Comparison of ENCODE assay signal across 8 cellular contexts in the genomic region with DNA sequence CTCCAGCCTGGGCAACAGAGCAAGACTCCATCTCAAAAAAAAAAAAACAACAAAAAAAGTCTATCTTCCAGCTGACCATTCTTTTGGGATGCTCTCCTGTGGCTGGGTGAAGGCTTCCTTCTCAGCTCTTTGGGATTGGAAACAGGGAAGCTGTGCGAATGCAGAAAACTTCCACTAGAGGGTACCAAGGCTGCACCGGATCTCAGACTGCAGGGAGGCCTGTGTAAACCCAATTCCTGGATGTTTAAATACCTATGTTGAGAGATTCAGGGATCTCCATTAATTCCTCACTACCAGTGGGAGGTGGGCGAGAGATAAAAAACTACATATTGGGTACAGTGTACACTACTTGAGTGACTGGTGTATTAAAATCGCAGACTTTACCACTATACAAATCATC. TPM values are rescaled to one million over a fixed set of nuclear protein-coding genes. Genes with fewer than 3 reads are reported as not detected.
DNase-seq lines count a peak whose midpoint lies in the region; ATAC-seq, FAIRE-seq and TF ChIP-seq lines count a peak whose summit lies in the region.
"Not testable (repeated sequence)": the region's sequence is repeated elsewhere in the genome, so short reads cannot be mapped to it uniquely, and the experiment has no call there.

No MANE protein-coding gene starts in this region.

- FAIRE-seq in H54 (lab: Jason Lieb, UNC) = peak; percentile 55

- POLR2A ChIA-PET in MCF 10A (lab: Yijun Ruan, JAX) = not testable (repeated sequence)

- TF ChIP-seq EP300 in suprapubic skin (IDR thresholded peaks at IDR 0.05) = not testable (repeated sequence)

- not testable (repeated sequence) for H3K36me3 Mint-ChIP-seq in MCF 10A (ENCODE audit: insufficient read depth, unreplicated experiment)

- DNase-seq in Caki2 (ENCODE audit: low read depth) (peak; percentile 37), H54 (ENCODE audit: insufficient read length, low spot score) (peak; percentile 13), NCI-H2081 (lab: John Stamatoyannopoulos, UW) (peak; percentile 9 to 11), MCF 10A (ENCODE audit: unreplicated experiment) (peak; percentile 43), globus pallidus (ENCODE audit: low spot score) (peak; percentile 0), medulla oblongata (ENCODE audit: extremely low spot score) (peak; percentile 3)
- DNase-seq in suprapubic skin (ENCODE audit: low spot score in 2 of 2) = not testable (repeated sequence)

- H3K36me3 ChIP-seq in suprapubic skin = not testable (repeated sequence)

- H3K4me1 Mint-ChIP-seq in MCF 10A (ENCODE audit: insufficient read depth, unreplicated experiment) = not testable (repeated sequence)

- H3K27me3 ChIP-seq in suprapubic skin = not testable (repeated sequence)

- not testable (repeated sequence) for H3K9me3 Mint-ChIP-seq in MCF 10A (ENCODE audit: unreplicated experiment)

- peak; percentile 57 for TF ChIP-seq CTCF in MCF 10A (IDR thresholded peaks at IDR 0.05; ENCODE audit: unreplicated experiment)
- peak; percentile 22 to 49 for TF ChIP-seq CTCF in suprapubic skin (IDR thresholded peaks at IDR 0.05)

- H3K9me3 ChIP-seq in suprapubic skin = not testable (repeated sequence)

- peak; percentile 73 for ATAC-seq in SK-N-SH treated with all-trans-retinoic acid at 6 μM for 48 hours

- not testable (repeated sequence) for H3K27ac Mint-ChIP-seq in MCF 10A (ENCODE audit: low read depth, unreplicated experiment)

- not testable (repeated sequence) for H3K4me3 Mint-ChIP-seq in MCF 10A (ENCODE audit: unreplicated experiment)

- in situ Hi-C loops in Caki2 (cut with HindIII; ENCODE audit: low pct_unique_long_range_greater_than_20kb, low sequenced_read_pairs) = not testable (repeated sequence)

- H3K27ac ChIP-seq in suprapubic skin = not testable (repeated sequence)

- not testable (repeated sequence) for H3K4me3 ChIP-seq in suprapubic skin

- not testable (repeated sequence) for BruUV-seq in MCF 10A (replicated peaks; lab: Mats Ljungman, UMichigan)

- intact Hi-C loops in MCF 10A (cut with micrococcal nuclease) = not testable (repeated sequence)

- WGBS in suprapubic skin = 62% methylated on average over 4 of the region's 4 CpGs

- not testable (repeated sequence) for H3K27me3 Mint-ChIP-seq in MCF 10A (ENCODE audit: insufficient read depth, unreplicated experiment)

- CTCF ChIA-PET in MCF 10A (lab: Yijun Ruan, JAX) = interaction anchor here (0.7 to 2.4 kb wide), 3 partner anchors 115 to 154 kb away, joined by 3 to 16 read pairs (median 5); no protein-coding TSS in a partner anchor

- H3K4me1 ChIP-seq in suprapubic skin = peaks cover 10% of the 10 kb centered on the region

- TF ChIP-seq POLR2A in H54 (IDR thresholded peaks at IDR 0.05; ENCODE audit: low read depth, low read length); suprapubic skin (IDR thresholded peaks at IDR 0.05): not testable (repeated sequence)

RNA-seq across cellular contexts. Expression of gene NPEPPS, which starts 30.3 kb away (rescaled TPM):
- total RNA-seq in Caki2 (2014; rRNA removed; shearing (Covaris generic); ENCODE audit: low replicate concordance) = 59.0 and 119 TPM in 2 replicates
- total RNA-seq in MCF 10A (2022) (78.4 and 88.0 TPM in 2 replicates), suprapubic skin (100 to 1,000 TPM in 3 of 4 donors, 10 to 100 TPM in 1; 96.8 to 317 (median 124) TPM)
